In the genomic region with DNA sequence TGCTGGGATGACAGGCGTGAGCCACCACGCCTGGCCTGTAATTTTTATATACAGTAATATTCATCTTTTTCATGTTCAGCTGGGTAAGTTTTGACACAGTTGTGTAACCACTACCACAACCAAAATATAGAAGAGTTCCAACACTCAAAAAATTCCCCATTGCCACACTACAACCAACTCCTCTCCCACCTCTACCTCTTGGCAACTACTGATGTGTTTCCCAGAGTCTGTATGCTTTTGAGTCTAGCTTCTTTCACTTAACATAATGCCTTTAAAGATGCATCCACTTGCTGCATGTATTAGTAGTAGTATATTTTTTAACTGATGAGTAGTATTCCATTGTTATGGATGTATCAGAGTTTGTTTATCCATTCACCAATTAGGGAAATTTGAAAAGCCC, we compare ENCODE assay signal across 9 cellular contexts.
DNase-seq lines count a peak whose midpoint lies in the region; ATAC-seq and TF ChIP-seq lines count a peak whose summit lies in the region.
"Had no signal": no experiment of that assay in that cellular context is flagged by ENCODE, and none has a peak within 500 bp of the region (broad histone marks: within the 10 kb centered on the region; RNA-seq: fewer than 3 reads in every experiment).

No MANE protein-coding gene starts in this region.

- H3K27me3 ChIP-seq in neutrophil: no peaks in the 10 kb centered on the region

- H3K4me1 ChIP-seq in neutrophil (ENCODE audit: control insufficient read depth in 1 of 2, insufficient read depth in 1 of 2, low read depth in 1 of 2, low read length in 1 of 2): no peaks in the 10 kb centered on the region

- no peaks in the 10 kb centered on the region for H3K27me3 Mint-ChIP-seq in activated CD8-positive, alpha-beta memory T cell treated with anti-CD3 and anti-CD28 coated beads, Interleukin-2, amount 10 ng/mL, durations not matched to agents 7 days and 5 days

- H3K4me3 ChIP-seq in neutrophil (ENCODE audit: low read depth in 1 of 2, low read length in 1 of 2): no peak overlapping the region

- H3K9me3 ChIP-seq in neutrophil: no peaks in the 10 kb centered on the region

- peak overlapping the region; percentile 39 for H3K4me3 Mint-ChIP-seq in activated CD8-positive, alpha-beta memory T cell treated with anti-CD3 and anti-CD28 coated beads, Interleukin-2, amount 10 ng/mL, durations not matched to agents 7 days and 5 days

- H3K9me3 Mint-ChIP-seq in activated CD8-positive, alpha-beta memory T cell treated with anti-CD3 and anti-CD28 coated beads, Interleukin-2, amount 10 ng/mL, durations not matched to agents 7 days and 5 days (ENCODE audit: low read depth): peaks cover 3% of the 10 kb centered on the region

- TF ChIP-seq CTCF in neutrophil (IDR thresholded peaks at IDR 0.05): no peak

- peak; percentile 41 for ATAC-seq in activated CD8-positive, alpha-beta memory T cell treated with anti-CD3 and anti-CD28 coated beads, Interleukin-2, amount 10 ng/mL, durations not matched to agents 7 days and 5 days
- ATAC-seq in GM21723 (IDR thresholded peaks at IDR 0.05; ENCODE audit: unreplicated experiment): peak; percentile 54
- peak; percentile 40 for ATAC-seq in HG03439 (IDR thresholded peaks at IDR 0.05; ENCODE audit: unreplicated experiment)
- no peak for ATAC-seq in Right ventricle myocardium superior (ENCODE audit: poor library complexity)
- ATAC-seq: PC-3 had no signal

- DNase-seq in activated CD8-positive, alpha-beta memory T cell treated with anti-CD3 and anti-CD28 coated beads, Interleukin-2, amount 10 ng/mL, durations not matched to agents 7 days and 5 days: no peak
- no peak for DNase-seq in activated CD8-positive, alpha-beta memory T cell treated with anti-CD3 and anti-CD28 coated beads for 24 hours
- DNase-seq in NCI-H510A (lab: John Stamatoyannopoulos, UW): no peak
- DNase-seq in Right ventricle myocardium superior: no peak
- no peak for DNase-seq in HuH-7 (ENCODE audit: low spot score)
- DNase-seq: PC-3 had no signal

- H3K27ac Mint-ChIP-seq in activated CD8-positive, alpha-beta memory T cell treated with anti-CD3 and anti-CD28 coated beads, Interleukin-2, amount 10 ng/mL, durations not matched to agents 7 days and 5 days: peak overlapping the region; percentile 84

- H3K4me1 Mint-ChIP-seq in activated CD8-positive, alpha-beta memory T cell treated with anti-CD3 and anti-CD28 coated beads, Interleukin-2, amount 10 ng/mL, durations not matched to agents 7 days and 5 days: peaks cover 57% of the 10 kb centered on the region

- intact Hi-C loops in Right ventricle myocardium superior (cut with DNase I): no loop called here

- H3K36me3 ChIP-seq in neutrophil: no peaks in the 10 kb centered on the region

- peaks cover 8% of the 10 kb centered on the region for H3K36me3 Mint-ChIP-seq in activated CD8-positive, alpha-beta memory T cell treated with anti-CD3 and anti-CD28 coated beads, Interleukin-2, amount 10 ng/mL, durations not matched to agents 7 days and 5 days

- H3K27ac ChIP-seq in neutrophil: peak overlapping the region; percentile 12

- CTCF ChIA-PET in activated CD8-positive, alpha-beta memory T cell treated with anti-CD3 and anti-CD28 coated beads, Interleukin-2, amount 10 ng/mL, durations not matched to agents 7 days and 5 days (lab: Charles Lee): interaction anchor here (0.8 to 1.0 kb wide), 3 partner anchors 11 to 293 kb away, joined by 3 read pairs; no protein-coding TSS in a partner anchor
